Comparison of ENCODE assay signal across 33 cellular contexts in the genomic region with DNA sequence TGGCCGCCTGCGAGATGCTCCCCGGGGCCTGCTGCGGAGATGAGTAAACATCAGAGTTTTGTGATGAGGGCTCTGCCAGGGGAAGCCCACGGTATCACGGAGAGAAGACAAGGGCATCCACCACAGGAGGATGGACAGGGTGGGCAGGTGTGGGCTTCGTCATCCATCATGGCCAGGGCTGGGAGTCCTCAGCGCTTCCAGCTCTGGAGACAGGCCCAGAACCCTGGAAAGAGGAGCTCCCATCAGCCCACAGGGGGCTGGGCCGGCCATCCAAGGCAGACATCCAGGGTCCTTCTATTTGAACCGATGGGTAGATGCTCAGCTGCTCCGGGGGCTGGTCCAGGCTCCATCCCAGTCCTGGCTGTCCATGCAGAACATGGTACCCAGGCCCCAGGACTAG. TPM values are rescaled to one million over a fixed set of nuclear protein-coding genes. Genes with fewer than 3 reads are reported as not detected.
"Had no signal": no experiment of that assay in that cellular context is flagged by ENCODE, and none has a peak within 500 bp of the region (broad histone marks: within the 10 kb centered on the region; RNA-seq: fewer than 3 reads in every experiment).

No MANE protein-coding gene starts in this region.

- H3K36me3 Mint-ChIP-seq: immature natural killer cell; memory B cell; naive thymus-derived CD4-positive, alpha-beta T cell; stimulated activated naive B cell treated with anti-CD40 and anti-IgM and Interleukin-4, amounts not matched to agents 10 μg/mL and 1 μg/mL and 100 μg/mL, for 72 hours had no signal

- H3K4me3 ChIP-seq: left lung, mucosa of descending colon, right atrium auricular region, right lobe of liver, smooth muscle cell, suprapubic skin, thoracic aorta, tibial artery, upper lobe of right lung had no signal

- H3K27ac Mint-ChIP-seq: immature natural killer cell; memory B cell; naive thymus-derived CD4-positive, alpha-beta T cell; progenitor cell of endocrine pancreas; stimulated activated naive B cell treated with anti-CD40 and anti-IgM and Interleukin-4, amounts not matched to agents 10 μg/mL and 1 μg/mL and 100 μg/mL, for 72 hours had no signal

- H3K27me3 ChIP-seq: right atrium auricular region, right lobe of liver had no signal

- H3K4me2 ChIP-seq: smooth muscle cell had no signal

- H3K27ac ChIP-seq: left lung, neutrophil, parathyroid adenoma, right atrium auricular region, right lobe of liver, suprapubic skin, thoracic aorta, tibial artery, upper lobe of right lung had no signal

- H3K9ac ChIP-seq: parathyroid adenoma had no signal

- H3K36me3 ChIP-seq: left lung, neutrophil, right atrium auricular region, right lobe of liver, suprapubic skin, thoracic aorta, tibial artery, upper lobe of right lung had no signal

- H3K4me3 Mint-ChIP-seq: immature natural killer cell; memory B cell; naive thymus-derived CD4-positive, alpha-beta T cell; stimulated activated naive B cell treated with anti-CD40 and anti-IgM and Interleukin-4, amounts not matched to agents 10 μg/mL and 1 μg/mL and 100 μg/mL, for 72 hours had no signal

- H3K4me1 ChIP-seq: parathyroid adenoma, right lobe of liver had no signal

- ATAC-seq: left colon; left lung; mucosa of descending colon; naive thymus-derived CD4-positive, alpha-beta T cell; right lobe of liver; stimulated activated naive B cell treated with anti-CD40 and anti-IgM and Interleukin-4, amounts not matched to agents 10 μg/mL and 1 μg/mL and 100 μg/mL, for 72 hours; stimulated activated naive CD8-positive, alpha-beta T cell treated with anti-CD3 and anti-CD28 coated beads, Interleukin-15, Interleukin-2, amounts not matched to agents 100 U/mL and 50 U/mL, for 24 hours; upper lobe of right lung had no signal

- H3K4me1 Mint-ChIP-seq: immature natural killer cell had no signal

- DNase-seq: head of caudate nucleus; hypothalamus; immature natural killer cell; kidney; left lung; midbrain; mucosa of descending colon; naive thymus-derived CD4-positive, alpha-beta T cell; occipital lobe; stimulated activated CD4-positive, alpha-beta T cell treated with anti-CD3 and anti-CD28 coated beads, Interleukin-12 subunit alpha, Interleukin-12 subunit beta, amount 100 ng/mL, for 4 hours; stimulated activated CD4-positive, alpha-beta T cell treated with anti-CD3 and anti-CD28 coated beads, Interleukin-15, amount 100 ng/mL, for 24 hours; stimulated activated CD4-positive, alpha-beta T cell treated with anti-CD3 and anti-CD28 coated beads, Interleukin-2, amount 100 ng/mL, for 24 hours; stimulated activated CD4-positive, alpha-beta T cell treated with anti-CD3 and anti-CD28 coated beads, Interleukin-4, amount 100 ng/mL, for 1 hour; stimulated activated naive B cell treated with anti-CD40 and anti-IgM and Interleukin-4, amounts not matched to agents 10 μg/mL and 1 μg/mL and 100 μg/mL, for 72 hours; stimulated activated naive CD8-positive, alpha-beta T cell treated with anti-CD3 and anti-CD28 coated beads, Interleukin-15, Interleukin-2, amounts not matched to agents 100 U/mL and 50 U/mL, for 24 hours; tibial artery; upper lobe of right lung had no signal

- H3K9me3 ChIP-seq: left lung, mucosa of descending colon, neutrophil, right atrium auricular region, right lobe of liver, suprapubic skin, thoracic aorta, tibial artery, upper lobe of right lung had no signal

- H2AFZ ChIP-seq: parathyroid adenoma had no signal

- H3K9me3 Mint-ChIP-seq: immature natural killer cell; memory B cell; naive thymus-derived CD4-positive, alpha-beta T cell; stimulated activated naive B cell treated with anti-CD40 and anti-IgM and Interleukin-4, amounts not matched to agents 10 μg/mL and 1 μg/mL and 100 μg/mL, for 72 hours had no signal

RNA-seq across cellular contexts. Expression of gene FCN1, which starts 22.1 kb away (rescaled TPM):
- total RNA-seq: lung microvascular endothelial cell, myocyte, osteocyte, progenitor cell of endocrine pancreas, pulmonary artery endothelial cell, renal cortical epithelial cell, smooth muscle cell had no signal
- polyA plus RNA-seq: neural cell had no signal

RNA-seq across cellular contexts. Expression of gene FCN2, which starts 59.2 kb away (rescaled TPM):
- total RNA-seq: left colon; left lung; lung microvascular endothelial cell; mucosa of descending colon; myocyte; naive thymus-derived CD4-positive, alpha-beta T cell; occipital lobe; osteocyte; progenitor cell of endocrine pancreas; pulmonary artery endothelial cell; renal cortical epithelial cell; right atrium auricular region; smooth muscle cell; thoracic aorta; upper lobe of right lung had no signal
- polyA plus RNA-seq: immature natural killer cell; naive thymus-derived CD4-positive, alpha-beta T cell; neural cell; smooth muscle cell had no signal
